Comparison of ENCODE assay signal across 1 cellular context in genomic region chr10:101569838-101570763, GRCh38.
TF ChIP-seq lines count a peak whose summit lies in the region.

No MANE protein-coding gene starts in this region.

TF ChIP-seq in HepG2, 621 proteins besides CTCF, POLR2A, EP300 and RAD21 (continued from another document and continues in another):
- peak; percentile 34; the same call in 1 of the 2 replicates for TF ChIP-seq ZNF574 (CRISPR knock-in tag; IDR thresholded peaks at IDR 0.05)
- no peak for TF ChIP-seq SAP130 (CRISPR knock-in tag; IDR thresholded peaks at IDR 0.05; ENCODE audit: low read depth)
- TF ChIP-seq BRD4 (CRISPR knock-in tag; IDR thresholded peaks at IDR 0.05) = no peak
- TF ChIP-seq ZNF496 (CRISPR knock-in tag; IDR thresholded peaks at IDR 0.05; ENCODE audit: insufficient replicate concordance) = no peak
- peak; percentile 16 for TF ChIP-seq ZEB1 (IDR thresholded peaks at IDR 0.05; ENCODE audit: insufficient replicate concordance, low read depth)
- TF ChIP-seq HHEX (CRISPR knock-in tag; IDR thresholded peaks at IDR 0.05) = no peak
- peak; percentile 45 for TF ChIP-seq MAX (IDR thresholded peaks at IDR 0.05)
- no peak for TF ChIP-seq TCF7L2 (IDR thresholded peaks at IDR 0.05; ENCODE audit: low read depth, low read length)
- TF ChIP-seq GABPB1 (CRISPR knock-in tag; IDR thresholded peaks at IDR 0.05) = peak; percentile 61; the same call in 1 of the 2 replicates
- peak; percentile 59; the same call in 1 of the 2 replicates for TF ChIP-seq ZNF280D (CRISPR knock-in tag; IDR thresholded peaks at IDR 0.05)
- TF ChIP-seq ETS1 (CRISPR knock-in tag; IDR thresholded peaks at IDR 0.05) = no peak
- no peak for TF ChIP-seq TCF12 (IDR thresholded peaks at IDR 0.05)
- TF ChIP-seq TCF12 (CRISPR knock-in tag; IDR thresholded peaks at IDR 0.05) = no peak
- TF ChIP-seq ZNF687 (CRISPR knock-in tag; IDR thresholded peaks at IDR 0.05) = peak; percentile 62; the same call in 1 of the 2 replicates
- TF ChIP-seq KDM4B (CRISPR knock-in tag; IDR thresholded peaks at IDR 0.05) = 0 out of 2 replicates have a peak, but pooled peaks have one; percentile 13
- TF ChIP-seq RAD51 (IDR thresholded peaks at IDR 0.05; ENCODE audit: borderline replicate concordance) = no peak
- TF ChIP-seq ZNF354B (CRISPR knock-in tag; IDR thresholded peaks at IDR 0.05) = no peak
- TF ChIP-seq ZUFSP (CRISPR knock-in tag; IDR thresholded peaks at IDR 0.05; ENCODE audit: borderline replicate concordance) = no peak
- TF ChIP-seq PLRG1 (conservative IDR thresholded peaks at IDR 0.05) = no peak
- no peak for TF ChIP-seq MATR3 (CRISPR knock-in tag; IDR thresholded peaks at IDR 0.05)
- peak; percentile 23; the same call in 1 of the 2 replicates for TF ChIP-seq ZNF580 (CRISPR knock-in tag; IDR thresholded peaks at IDR 0.05; ENCODE audit: borderline replicate concordance, low read depth)
- no peak for TF ChIP-seq SMARCC2 (IDR thresholded peaks at IDR 0.05)
- 0 out of 2 replicates have a peak, but pooled peaks have one; percentile 27 for TF ChIP-seq MXD3 (CRISPR knock-in tag; IDR thresholded peaks at IDR 0.05)
- no peak for TF ChIP-seq SMAD1 (CRISPR knock-in tag; IDR thresholded peaks at IDR 0.05; ENCODE audit: borderline replicate concordance, low read depth)
- no peak for TF ChIP-seq ESRRA (CRISPR knock-in tag; IDR thresholded peaks at IDR 0.05; ENCODE audit: low read depth)
- no peak for TF ChIP-seq LCORL (IDR thresholded peaks at IDR 0.05)
- no peak for TF ChIP-seq LCORL (CRISPR knock-in tag; IDR thresholded peaks at IDR 0.05)
- no peak for TF ChIP-seq SMAD9 (CRISPR knock-in tag; IDR thresholded peaks at IDR 0.05)
- peak; percentile 37 for TF ChIP-seq SRSF1 (optimal IDR thresholded peaks at IDR 0.05; ENCODE audit: low read depth, low read length)
- no peak; the same call in 1 of the 2 replicates for TF ChIP-seq MEF2D (CRISPR knock-in tag; IDR thresholded peaks at IDR 0.05)
- no peak for TF ChIP-seq PRDM15 (CRISPR knock-in tag; IDR thresholded peaks at IDR 0.05)
